Comparison of ENCODE assay signal across 10 cellular contexts in genomic region chr17:559699-560378, GRCh38.
DNase-seq lines count a peak whose midpoint lies in the region; ATAC-seq, FAIRE-seq and TF ChIP-seq lines count a peak whose summit lies in the region.
"Had no signal": no experiment of that assay in that cellular context is flagged by ENCODE, and none has a peak within 500 bp of the region (broad histone marks: within the 10 kb centered on the region; RNA-seq: fewer than 3 reads in every experiment).

No MANE protein-coding gene starts in this region.

- H3K4me3 Mint-ChIP-seq in endothelial cell (ENCODE audit: unreplicated experiment) = no peak overlapping the region

- no peak for TF ChIP-seq CTCF in A549 (IDR thresholded peaks at IDR 0.05)
- TF ChIP-seq CTCF in endothelial cell (IDR thresholded peaks at IDR 0.05; ENCODE audit: unreplicated experiment) = no peak

- no peak for TF ChIP-seq POLR2A in A549 (IDR thresholded peaks at IDR 0.05; ENCODE audit: low read length)

- H3K27ac ChIP-seq in A549 = peak overlapping the region in 1 of 2 experiments; percentile 71; a peak in 2 of 6 replicates
- peak overlapping the region; percentile 34 for H3K27ac ChIP-seq in muscle layer of duodenum (ENCODE audit: low read length)

- H3K36me3 Mint-ChIP-seq in endothelial cell (ENCODE audit: low read depth, unreplicated experiment) = peaks cover 11% of the 10 kb centered on the region

- POLR2A ChIA-PET in A549 (lab: Yijun Ruan, JAX) = no interaction called here

- no peaks in the 10 kb centered on the region for H3K9me3 ChIP-seq in A549
- H3K9me3 ChIP-seq in muscle layer of duodenum (ENCODE audit: control insufficient read depth in 1 of 2, low read length in 2 of 2) = no peaks in the 10 kb centered on the region

- no peak for TF ChIP-seq EP300 in A549 (IDR thresholded peaks at IDR 0.05)

- H3K4me3 ChIP-seq in A549 = no peak overlapping the region
- no peak overlapping the region for H3K4me3 ChIP-seq in muscle layer of duodenum (ENCODE audit: low read depth in 1 of 2, low read length in 2 of 2)

- H3K4me1 Mint-ChIP-seq in endothelial cell (ENCODE audit: unreplicated experiment) = peaks cover 37% of the 10 kb centered on the region

- DNase-seq in A549 (ENCODE audit: low read depth in 1 of 2, low spot score in 1 of 2) (peak in 1 of 2 experiments; percentile 53), MV-4-11 (lab: John Stamatoyannopoulos, UW) (peak; percentile 66), endothelial cell (ENCODE audit: low spot score) (no peak), DMS114 treated with DMSO at 0.1 percent for 48 hours (lab: John Stamatoyannopoulos, UW; ENCODE audit: unreplicated experiment) (no peak), NCI-H524 treated with DMSO at 0.1 percent for 48 hours (lab: John Stamatoyannopoulos, UW) (no peak), NCI-H82 treated with DMSO at 0.1 percent for 48 hours (lab: John Stamatoyannopoulos, UW; ENCODE audit: unreplicated experiment) (no peak)
- DNase-seq: COR-L47, NCI-H2029 treated with DMSO at 0.1 percent for 48 hours had no signal

- H3K4me1 ChIP-seq in A549 = peaks cover 30% of the 10 kb centered on the region
- H3K4me1 ChIP-seq in muscle layer of duodenum (ENCODE audit: control insufficient read depth in 1 of 2, insufficient read depth in 2 of 2, low read length in 2 of 2) = peaks cover 0 to 15% of the 10 kb centered on the region in 2 donors

- WGBS in A549 (ENCODE audit: missing lambda C conversion rate) = 86% methylated on average over 6 of the region's 6 CpGs

- peaks cover 1% of the 10 kb centered on the region for H3K27me3 Mint-ChIP-seq in endothelial cell (ENCODE audit: unreplicated experiment)

- no peak for FAIRE-seq in A549 (lab: Jason Lieb, UNC)

- TF ChIP-seq RAD21 in A549 (conservative IDR thresholded peaks at IDR 0.05 in 1 of 2, IDR thresholded peaks at IDR 0.05 in 1 of 2) = no peak

- peak overlapping the region; percentile 1; the same call in 1 of the 3 replicates for H3K4me2 ChIP-seq in A549

- H3K9me3 Mint-ChIP-seq in endothelial cell (ENCODE audit: unreplicated experiment) = no peaks in the 10 kb centered on the region

- no peaks in the 10 kb centered on the region for H3K27me3 ChIP-seq in muscle layer of duodenum (ENCODE audit: low read depth, low read length)

- CTCF ChIA-PET in A549 (lab: Yijun Ruan, JAX) = interaction anchor here (1.5 to 1.9 kb wide), 2 partner anchors 20 to 148 kb away, joined by 3 to 5 read pairs; no protein-coding TSS in a partner anchor

- ATAC-seq in A549 (peak; percentile 77 to 78), HG02840 (IDR thresholded peaks at IDR 0.05; ENCODE audit: low FRiP score, unreplicated experiment) (no peak)

- H3K27ac Mint-ChIP-seq in endothelial cell (ENCODE audit: unreplicated experiment) = peak overlapping the region; percentile 89

- peaks cover 13 to 27% of the 10 kb centered on the region in 2 donors for H3K36me3 ChIP-seq in muscle layer of duodenum (ENCODE audit: control insufficient read depth in 1 of 2, insufficient read depth in 2 of 2, low read length in 2 of 2)

TF ChIP-seq in A549, 52 proteins besides CTCF, POLR2A, EP300 and RAD21:
- TF ChIP-seq PBX3 (IDR thresholded peaks at IDR 0.05) (no peak), JUNB (IDR thresholded peaks at IDR 0.05) (0 out of 2 replicates have a peak, but pooled peaks have one; percentile 21), GATA3 (IDR thresholded peaks at IDR 0.05; ENCODE audit: borderline replicate concordance) (0 out of 2 replicates have a peak, but pooled peaks have one; percentile 10), E2F6 (IDR thresholded peaks at IDR 0.05; ENCODE audit: borderline replicate concordance, low read depth) (no peak), CEBPB (IDR thresholded peaks at IDR 0.05) (peak in 1 of 2 experiments; percentile 44; a peak in 1 of 4 replicates), FOSL2 (IDR thresholded peaks at IDR 0.05) (no peak), FOSL2 (CRISPR knock-in tag; IDR thresholded peaks at IDR 0.05) (peak; percentile 51), EHMT2 (IDR thresholded peaks at IDR 0.05; ENCODE audit: low read depth) (no peak), NPAS2 (CRISPR knock-in tag; IDR thresholded peaks at IDR 0.05; ENCODE audit: borderline replicate concordance) (no peak), POLR2AphosphoS2 (conservative IDR thresholded peaks at IDR 0.05; ENCODE audit: low read length) (no peak), RARB (CRISPR knock-in tag; IDR thresholded peaks at IDR 0.05) (no peak), SMC3 (IDR thresholded peaks at IDR 0.05) (no peak)
